Comparison of ENCODE assay signal across 10 cellular contexts in the genomic region with DNA sequence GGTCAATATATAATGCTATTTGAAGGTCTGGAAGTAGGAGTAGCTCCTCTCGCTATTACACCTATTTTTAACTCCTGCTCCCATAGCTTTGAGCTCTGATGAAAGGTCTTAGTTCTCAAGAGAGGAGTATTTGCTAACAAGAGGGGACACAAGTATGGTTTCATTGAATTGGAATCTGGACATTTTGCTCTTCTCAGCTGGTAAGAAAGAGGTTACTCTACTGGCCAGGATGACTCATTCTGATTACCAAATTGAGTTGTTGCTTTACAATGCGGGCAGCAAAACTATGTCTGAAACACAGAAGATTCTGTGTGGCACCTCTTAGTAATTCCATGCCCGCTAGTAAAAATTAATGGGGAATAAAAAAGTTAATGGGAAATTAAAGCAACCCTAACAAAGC.
A peak's percentile ranks its signal among the peaks of the same experiment; 100 is the strongest.
DNase-seq lines count a peak whose midpoint lies in the region; ATAC-seq and TF ChIP-seq lines count a peak whose summit lies in the region.
"Had no signal": no experiment of that assay in that cellular context is flagged by ENCODE, and none has a peak within 500 bp of the region (broad histone marks: within the 10 kb centered on the region; RNA-seq: fewer than 3 reads in every experiment).

No MANE protein-coding gene starts in this region.

- H3K79me2 ChIP-seq in GM23338 (replicated peaks; ENCODE audit: insufficient read depth): no peaks in the 10 kb centered on the region
- no peaks in the 10 kb centered on the region for H3K79me2 ChIP-seq in OCI-LY7 (ENCODE audit: insufficient read depth, low read depth, low read length)

- no peaks in the 10 kb centered on the region for H3K9me2 ChIP-seq in GM23338 (ENCODE audit: insufficient read depth)
- no peaks in the 10 kb centered on the region for H3K9me2 ChIP-seq in OCI-LY7 (ENCODE audit: insufficient read depth, low read length)

- H4K20me1 ChIP-seq in GM23338 (replicated peaks; ENCODE audit: insufficient read depth): no peaks in the 10 kb centered on the region
- no peaks in the 10 kb centered on the region for H4K20me1 ChIP-seq in OCI-LY7 (ENCODE audit: insufficient read depth, low read length)

- in situ Hi-C loops in SK-MEL-5 (cut with HindIII; ENCODE audit: low pct_unique_long_range_greater_than_20kb, low sequenced_read_pairs): no loop called here

- H3K27ac ChIP-seq in GM23338 (ENCODE audit: low read depth) (no peak overlapping the region), OCI-LY7 (ENCODE audit: low read depth, low read length, poor library complexity, severe bottlenecking) (no peak overlapping the region)
- H3K27ac ChIP-seq: right lobe of liver had no signal

- H3F3A ChIP-seq in GM23338 (replicated peaks; ENCODE audit: low read depth): no peaks in the 10 kb centered on the region

- CTCF ChIA-PET in OCI-LY7 (lab: Charles Lee; ENCODE audit: unreplicated experiment): no interaction called here

- H3K4me2 ChIP-seq in GM23338 (no peak overlapping the region), OCI-LY7 (ENCODE audit: low read length) (no peak overlapping the region)

- H3K36me3 ChIP-seq in GM23338 (ENCODE audit: insufficient read depth): no peaks in the 10 kb centered on the region
- H3K36me3 ChIP-seq in OCI-LY7 (ENCODE audit: insufficient read depth, low read length): no peaks in the 10 kb centered on the region
- H3K36me3 ChIP-seq: right lobe of liver had no signal

- no peak for ATAC-seq in GM23338
- peak; percentile 65 for ATAC-seq in stimulated activated effector memory CD8-positive, alpha-beta T cell treated with anti-CD3 and anti-CD28 coated beads, Interleukin-12 subunit alpha, Interleukin-12 subunit beta, amount 100 ng/mL, for 72 hours
- no peak for ATAC-seq in GM18873 (IDR thresholded peaks at IDR 0.05; ENCODE audit: low FRiP score, unreplicated experiment)

- H3K4me1 Mint-ChIP-seq in GM23338: no peaks in the 10 kb centered on the region; the same call in 2 of the 3 replicates
- H3K4me1 Mint-ChIP-seq in stimulated activated effector memory CD8-positive, alpha-beta T cell treated with anti-CD3 and anti-CD28 coated beads, Interleukin-12 subunit alpha, Interleukin-12 subunit beta, amount 100 ng/mL, for 72 hours: peaks cover 11% of the 10 kb centered on the region

- intact Hi-C loops in OCI-LY7 (cut with micrococcal nuclease; ENCODE audit: unreplicated experiment): no loop called here

- H3K4me3 Mint-ChIP-seq in GM23338: no peak overlapping the region
- no peak overlapping the region for H3K4me3 Mint-ChIP-seq in stimulated activated effector memory CD8-positive, alpha-beta T cell treated with anti-CD3 and anti-CD28 coated beads, Interleukin-12 subunit alpha, Interleukin-12 subunit beta, amount 100 ng/mL, for 72 hours

- peaks cover 10% of the 10 kb centered on the region for H3K27me3 Mint-ChIP-seq in GM23338 (ENCODE audit: insufficient read depth, low read depth, poor library complexity)

- H3K27me3 ChIP-seq in GM23338 (ENCODE audit: insufficient read depth): no peaks in the 10 kb centered on the region
- H3K27me3 ChIP-seq: right lobe of liver had no signal

- TF ChIP-seq CTCF in GM23338 (conservative IDR thresholded peaks at IDR 0.05; ENCODE audit: low read depth in 2 of 2) (no peak), fibroblast of villous mesenchyme (IDR thresholded peaks at IDR 0.05; ENCODE audit: insufficient read depth, low read depth, low read length) (no peak), OCI-LY7 (conservative IDR thresholded peaks at IDR 0.05; ENCODE audit: low read length) (no peak)

- H3K4me3 ChIP-seq in GM23338 (no peak overlapping the region), fibroblast of villous mesenchyme (ENCODE audit: low read depth, low read length) (no peak overlapping the region), OCI-LY7 (ENCODE audit: low read depth, low read length, poor library complexity, severe bottlenecking) (no peak overlapping the region)
- H3K4me3 ChIP-seq: right lobe of liver had no signal

- no peak for DNase-seq in GM23338 (ENCODE audit: low spot score)
- peak; percentile 86 for DNase-seq in SK-MEL-5 (ENCODE audit: low read depth, low spot score)
- DNase-seq in fibroblast of villous mesenchyme (ENCODE audit: low read depth): peak; percentile 95
- DNase-seq in stimulated activated effector memory CD8-positive, alpha-beta T cell treated with anti-CD3 and anti-CD28 coated beads, Interleukin-12 subunit alpha, Interleukin-12 subunit beta, amount 100 ng/mL, for 72 hours (ENCODE audit: low spot score in 2 of 2): no peak
- DNase-seq in nucleus accumbens (lab: John Stamatoyannopoulos, UW): no peak
- DNase-seq in stimulated activated CD4-positive, alpha-beta T cell treated with anti-CD3 and anti-CD28 coated beads, Interleukin-1b, Interleukin-23, amount 100 ng/mL, for 48 hours: no peak
- no peak for DNase-seq in OCI-LY7 (ENCODE audit: low spot score)
- DNase-seq: right lobe of liver; stimulated activated naive CD4-positive, alpha-beta T cell had no signal

- H2AFZ ChIP-seq in GM23338 (0 out of 2 replicates have a peak overlapping the region, but pooled peaks have one; percentile 4), OCI-LY7 (ENCODE audit: low read length) (no peak overlapping the region)

- H3K27ac Mint-ChIP-seq in GM23338: no peak overlapping the region
- H3K27ac Mint-ChIP-seq in stimulated activated effector memory CD8-positive, alpha-beta T cell treated with anti-CD3 and anti-CD28 coated beads, Interleukin-12 subunit alpha, Interleukin-12 subunit beta, amount 100 ng/mL, for 72 hours: no peak overlapping the region

- POLR2A ChIA-PET in OCI-LY7 (lab: Charles Lee): interaction anchor here (0.5 kb wide), 1 partner anchor 162 kb away, joined by 3 read pairs; no protein-coding TSS in a partner anchor

- H3K4me1 ChIP-seq in GM23338 (ENCODE audit: insufficient read depth) (no peaks in the 10 kb centered on the region), OCI-LY7 (ENCODE audit: insufficient read depth, low read length, poor library complexity, severe bottlenecking) (no peaks in the 10 kb centered on the region)
- H3K4me1 ChIP-seq: right lobe of liver had no signal

- BruUV-seq in OCI-LY7 (replicated peaks; lab: Mats Ljungman, UMichigan): no TSS peak

- no peaks in the 10 kb centered on the region for H3K9me3 ChIP-seq in OCI-LY7 (ENCODE audit: low read length)
- H3K9me3 ChIP-seq: right lobe of liver had no signal

- no peaks in the 10 kb centered on the region for H3K36me3 Mint-ChIP-seq in GM23338 (ENCODE audit: low read depth)
- H3K36me3 Mint-ChIP-seq in stimulated activated effector memory CD8-positive, alpha-beta T cell treated with anti-CD3 and anti-CD28 coated beads, Interleukin-12 subunit alpha, Interleukin-12 subunit beta, amount 100 ng/mL, for 72 hours: no peaks in the 10 kb centered on the region

- no peaks in the 10 kb centered on the region for H3K9me3 Mint-ChIP-seq in GM23338
- no peaks in the 10 kb centered on the region for H3K9me3 Mint-ChIP-seq in stimulated activated effector memory CD8-positive, alpha-beta T cell treated with anti-CD3 and anti-CD28 coated beads, Interleukin-12 subunit alpha, Interleukin-12 subunit beta, amount 100 ng/mL, for 72 hours

TF ChIP-seq in GM23338, 12 proteins besides CTCF, POLR2A, EP300 and RAD21:
- TF ChIP-seq EZH2 (IDR thresholded peaks at IDR 0.05; ENCODE audit: low read depth, unreplicated experiment) (no peak), ZNF114 (CRISPR knock-in tag; IDR thresholded peaks at IDR 0.05) (no peak), STAT1 (IDR thresholded peaks at IDR 0.05; ENCODE audit: unreplicated experiment) (no peak), POLR2AphosphoS5 (IDR thresholded peaks at IDR 0.05; ENCODE audit: low read depth) (no peak)
- TF ChIP-seq, protein P1, sequence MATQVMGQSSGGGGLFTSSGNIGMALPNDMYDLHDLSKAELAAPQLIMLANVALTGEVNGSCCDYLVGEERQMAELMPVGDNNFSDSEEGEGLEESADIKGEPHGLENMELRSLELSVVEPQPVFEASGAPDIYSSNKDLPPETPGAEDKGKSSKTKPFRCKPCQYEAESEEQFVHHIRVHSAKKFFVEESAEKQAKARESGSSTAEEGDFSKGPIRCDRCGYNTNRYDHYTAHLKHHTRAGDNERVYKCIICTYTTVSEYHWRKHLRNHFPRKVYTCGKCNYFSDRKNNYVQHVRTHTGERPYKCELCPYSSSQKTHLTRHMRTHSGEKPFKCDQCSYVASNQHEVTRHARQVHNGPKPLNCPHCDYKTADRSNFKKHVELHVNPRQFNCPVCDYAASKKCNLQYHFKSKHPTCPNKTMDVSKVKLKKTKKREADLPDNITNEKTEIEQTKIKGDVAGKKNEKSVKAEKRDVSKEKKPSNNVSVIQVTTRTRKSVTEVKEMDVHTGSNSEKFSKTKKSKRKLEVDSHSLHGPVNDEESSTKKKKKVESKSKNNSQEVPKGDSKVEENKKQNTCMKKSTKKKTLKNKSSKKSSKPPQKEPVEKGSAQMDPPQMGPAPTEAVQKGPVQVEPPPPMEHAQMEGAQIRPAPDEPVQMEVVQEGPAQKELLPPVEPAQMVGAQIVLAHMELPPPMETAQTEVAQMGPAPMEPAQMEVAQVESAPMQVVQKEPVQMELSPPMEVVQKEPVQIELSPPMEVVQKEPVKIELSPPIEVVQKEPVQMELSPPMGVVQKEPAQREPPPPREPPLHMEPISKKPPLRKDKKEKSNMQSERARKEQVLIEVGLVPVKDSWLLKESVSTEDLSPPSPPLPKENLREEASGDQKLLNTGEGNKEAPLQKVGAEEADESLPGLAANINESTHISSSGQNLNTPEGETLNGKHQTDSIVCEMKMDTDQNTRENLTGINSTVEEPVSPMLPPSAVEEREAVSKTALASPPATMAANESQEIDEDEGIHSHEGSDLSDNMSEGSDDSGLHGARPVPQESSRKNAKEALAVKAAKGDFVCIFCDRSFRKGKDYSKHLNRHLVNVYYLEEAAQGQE (IDR thresholded peaks at IDR 0.05; ENCODE audit: unreplicated experiment): no peak
TF ChIP-seq in GM23338: peak in this region for 0.

Comparison
In these comparisons a context has a peak if more than half of its experiments do, and no peak if none do; other contexts are left out.
1. DNase-seq: peak in SK-MEL-5 (single experiment) and fibroblast of villous mesenchyme (single experiment); none in GM23338 (single experiment), stimulated activated effector memory CD8-positive, alpha-beta T cell treated with anti-CD3 and anti-CD28 coated beads, Interleukin-12 subunit alpha, Interleukin-12 subunit beta, amount 100 ng/mL, for 72 hours (0 of 2), nucleus accumbens (0 of 56), stimulated activated CD4-positive, alpha-beta T cell treated with anti-CD3 and anti-CD28 coated beads, Interleukin-1b, Interleukin-23, amount 100 ng/mL, for 48 hours (single experiment) and OCI-LY7 (single experiment).